ENCODE assay signal across 1 cellular context in genomic region chr22:28923826-28924732, GRCh38.
TF ChIP-seq lines count a peak whose summit lies in the region.

No MANE protein-coding gene starts in this region.

TF ChIP-seq in HepG2, 621 proteins besides CTCF, POLR2A, EP300 and RAD21 (continued from another document and continues in another):
- TF ChIP-seq ZNF318 (CRISPR knock-in tag; IDR thresholded peaks at IDR 0.05) (no peak), YEATS2 (CRISPR knock-in tag; IDR thresholded peaks at IDR 0.05; ENCODE audit: borderline replicate concordance) (no peak), ZBTB49 (CRISPR knock-in tag; IDR thresholded peaks at IDR 0.05; ENCODE audit: borderline replicate concordance) (no peak), ATF3 (CRISPR knock-in tag; IDR thresholded peaks at IDR 0.05) (peak; percentile 93), ZNF280D (CRISPR knock-in tag; IDR thresholded peaks at IDR 0.05) (no peak), CHD2 (IDR thresholded peaks at IDR 0.05; ENCODE audit: low read depth, low read length) (0 out of 2 replicates have a peak, but pooled peaks have one; percentile 24), PCBP2 (optimal IDR thresholded peaks at IDR 0.05; ENCODE audit: low read depth, low read length, poor library complexity, severe bottlenecking) (no peak), TGIF2 (CRISPR knock-in tag; IDR thresholded peaks at IDR 0.05) (no peak), CERS6 (CRISPR knock-in tag; IDR thresholded peaks at IDR 0.05) (no peak), ZHX1 (CRISPR knock-in tag; IDR thresholded peaks at IDR 0.05; ENCODE audit: low read depth) (peak; percentile 40; the same call in 1 of the 2 replicates), ZNF431 (CRISPR knock-in tag; IDR thresholded peaks at IDR 0.05; ENCODE audit: borderline replicate concordance, low read depth) (peak; percentile 41; the same call in 1 of the 2 replicates), ZSCAN21 (CRISPR knock-in tag; IDR thresholded peaks at IDR 0.05; ENCODE audit: borderline replicate concordance) (no peak), SIX1 (CRISPR knock-in tag; IDR thresholded peaks at IDR 0.05; ENCODE audit: borderline replicate concordance) (peak; percentile 75; the same call in 1 of the 2 replicates), CREB3 (CRISPR knock-in tag; IDR thresholded peaks at IDR 0.05) (0 out of 2 replicates have a peak, but pooled peaks have one; percentile 75), TIGD3 (CRISPR knock-in tag; IDR thresholded peaks at IDR 0.05; ENCODE audit: borderline replicate concordance) (no peak), GZF1 (CRISPR knock-in tag; IDR thresholded peaks at IDR 0.05) (no peak), KDM4B (CRISPR knock-in tag; IDR thresholded peaks at IDR 0.05) (peak; percentile 55; the same call in 1 of the 2 replicates), NR2C2 (CRISPR knock-in tag; IDR thresholded peaks at IDR 0.05; ENCODE audit: borderline replicate concordance) (peak; percentile 71), ZNF609 (CRISPR knock-in tag; IDR thresholded peaks at IDR 0.05; ENCODE audit: borderline replicate concordance) (peak; percentile 94), ZNF124 (CRISPR knock-in tag; IDR thresholded peaks at IDR 0.05) (0 out of 2 replicates have a peak, but pooled peaks have one; percentile 44), IKZF4 (CRISPR knock-in tag; IDR thresholded peaks at IDR 0.05; ENCODE audit: borderline replicate concordance, low read depth, not compliant biosample characterization) (peak; percentile 21), KLF9 (CRISPR knock-in tag; IDR thresholded peaks at IDR 0.05; ENCODE audit: low read depth) (no peak), KLF13 (CRISPR knock-in tag; IDR thresholded peaks at IDR 0.05) (no peak), GABPA (IDR thresholded peaks at IDR 0.05; ENCODE audit: low read depth, low read length) (no peak), GABPA (CRISPR knock-in tag; IDR thresholded peaks at IDR 0.05; ENCODE audit: low read depth) (peak; percentile 37), ZBTB8A (CRISPR knock-in tag; IDR thresholded peaks at IDR 0.05; ENCODE audit: borderline replicate concordance, low read depth) (no peak)
